ENCODE assay signal across 9 cellular contexts in genomic region chr3:100045696-100046095, GRCh38.
A peak's percentile ranks its signal among the peaks of the same experiment; 100 is the strongest.
DNase-seq lines count a peak whose midpoint lies in the region; ATAC-seq, FAIRE-seq and TF ChIP-seq lines count a peak whose summit lies in the region.
"Had no signal": no experiment of that assay in that cellular context is flagged by ENCODE, and none has a peak within 500 bp of the region (broad histone marks: within the 10 kb centered on the region; RNA-seq: fewer than 3 reads in every experiment).

No MANE protein-coding gene starts in this region.

- peak in 1 of 3 donors; percentile 34 for DNase-seq in right lobe of liver
- no peak for DNase-seq in HepG2 (ENCODE audit: low spot score)
- DNase-seq in epithelial cell of prostate (ENCODE audit: low read depth, low spot score), result no peak
- DNase-seq in natural killer cell treated with Interleukin-12 subunit alpha and Interleukin-12 subunit beta and Interleukin-15 and Interleukin-18, amount 100 ng/mL, for 72 hours (ENCODE audit: low spot score), result no peak
- DNase-seq in stimulated activated effector memory CD8-positive, alpha-beta T cell treated with anti-CD3 and anti-CD28 coated beads, Interleukin-12 subunit alpha, Interleukin-12 subunit beta, amount 100 ng/mL, for 72 hours (ENCODE audit: low spot score in 2 of 2), result no peak
- DNase-seq in NCI-H1417 (lab: John Stamatoyannopoulos, UW), result no peak
- DNase-seq: activated T-cell treated with anti-CD3 and anti-CD28 coated beads, Interleukin-2, amount 50 U/mL, for 1 hour had no signal

- no peak for FAIRE-seq in HepG2 (lab: Jason Lieb, UNC)

- H3K4me3 Mint-ChIP-seq in natural killer cell treated with Interleukin-12 subunit alpha and Interleukin-12 subunit beta and Interleukin-15 and Interleukin-18, amount 100 ng/mL, for 72 hours, result no peak overlapping the region
- H3K4me3 Mint-ChIP-seq in stimulated activated effector memory CD8-positive, alpha-beta T cell treated with anti-CD3 and anti-CD28 coated beads, Interleukin-12 subunit alpha, Interleukin-12 subunit beta, amount 100 ng/mL, for 72 hours, result no peak overlapping the region

- peaks cover 23 to 24% of the 10 kb centered on the region in 2 donors for H3K4me1 Mint-ChIP-seq in natural killer cell treated with Interleukin-12 subunit alpha and Interleukin-12 subunit beta and Interleukin-15 and Interleukin-18, amount 100 ng/mL, for 72 hours (ENCODE audit: low read depth in 2 of 2)
- H3K4me1 Mint-ChIP-seq in stimulated activated effector memory CD8-positive, alpha-beta T cell treated with anti-CD3 and anti-CD28 coated beads, Interleukin-12 subunit alpha, Interleukin-12 subunit beta, amount 100 ng/mL, for 72 hours, result peaks cover 17% of the 10 kb centered on the region

- H3K4me1 ChIP-seq in right lobe of liver (peaks cover 0 to 7% (median 0%) of the 10 kb centered on the region in 4 donors), HepG2 (ENCODE audit: insufficient read depth, low read length) (peaks cover 44% of the 10 kb centered on the region), mucosa of rectum (ENCODE audit: control insufficient read depth in 2 of 2, insufficient read depth in 2 of 2, low read length in 2 of 2) (peaks cover 22 to 40% of the 10 kb centered on the region in 2 donors)

- POLR2A ChIA-PET in HepG2 (lab: Yijun Ruan, JAX), result no interaction called here

- H3K4me2 ChIP-seq in HepG2 (ENCODE audit: low read depth, low read length), result no peak overlapping the region

- H3K9me3 ChIP-seq in right lobe of liver (no peaks in the 10 kb centered on the region), HepG2 (ENCODE audit: low read length) (no peaks in the 10 kb centered on the region), mucosa of rectum (ENCODE audit: control insufficient read depth in 2 of 2, low read length in 2 of 2) (no peaks in the 10 kb centered on the region)

- no peak overlapping the region for H3K9ac ChIP-seq in HepG2 (ENCODE audit: insufficient read depth, low read depth, low read length)
- no peak overlapping the region for H3K9ac ChIP-seq in mucosa of rectum (ENCODE audit: low read depth in 1 of 2, low read length in 2 of 2)

- TF ChIP-seq CTCF in right lobe of liver (IDR thresholded peaks at IDR 0.05) (no peak), HepG2 (CRISPR knock-in tag; IDR thresholded peaks at IDR 0.05) (no peak)

- WGBS in right lobe of liver (ENCODE audit: insufficient coverage, low coverage, low lambda C conversion rate, missing lambda C conversion rate), result 76% methylated on average over 3 of the region's 3 CpGs
- 98% methylated on average over 3 of the region's 3 CpGs for WGBS in HepG2 (ENCODE audit: low lambda C conversion rate)

- H3K36me3 Mint-ChIP-seq in natural killer cell treated with Interleukin-12 subunit alpha and Interleukin-12 subunit beta and Interleukin-15 and Interleukin-18, amount 100 ng/mL, for 72 hours, result no peaks in the 10 kb centered on the region
- no peaks in the 10 kb centered on the region for H3K36me3 Mint-ChIP-seq in stimulated activated effector memory CD8-positive, alpha-beta T cell treated with anti-CD3 and anti-CD28 coated beads, Interleukin-12 subunit alpha, Interleukin-12 subunit beta, amount 100 ng/mL, for 72 hours

- H3K9me3 Mint-ChIP-seq in natural killer cell treated with Interleukin-12 subunit alpha and Interleukin-12 subunit beta and Interleukin-15 and Interleukin-18, amount 100 ng/mL, for 72 hours, result no peaks in the 10 kb centered on the region
- no peaks in the 10 kb centered on the region for H3K9me3 Mint-ChIP-seq in stimulated activated effector memory CD8-positive, alpha-beta T cell treated with anti-CD3 and anti-CD28 coated beads, Interleukin-12 subunit alpha, Interleukin-12 subunit beta, amount 100 ng/mL, for 72 hours

- H3K27me3 ChIP-seq in right lobe of liver, result no peaks in the 10 kb centered on the region
- H3K27me3 ChIP-seq in HepG2 (ENCODE audit: control insufficient read depth in 1 of 2, insufficient read depth in 2 of 2, low read length in 2 of 2), result no peaks in the 10 kb centered on the region; a peak in 1 of 5 replicates
- no peaks in the 10 kb centered on the region for H3K27me3 ChIP-seq in mucosa of rectum (ENCODE audit: control insufficient read depth in 2 of 2, insufficient read depth in 2 of 2, low read length in 2 of 2)

- intact Hi-C loops in right lobe of liver (cut with DNase I) (no loop called here), HepG2 (cut with micrococcal nuclease; ENCODE audit: unreplicated experiment) (no loop called here)

- H3K27me3 Mint-ChIP-seq in natural killer cell treated with Interleukin-12 subunit alpha and Interleukin-12 subunit beta and Interleukin-15 and Interleukin-18, amount 100 ng/mL, for 72 hours, result no peaks in the 10 kb centered on the region

- H3K4me3 ChIP-seq in right lobe of liver, result no peak overlapping the region
- H3K4me3 ChIP-seq in HepG2 (replicated peaks in 1 of 3; ENCODE audit: insufficient read depth in 1 of 3, low read depth in 2 of 3, low read length in 3 of 3), result no peak overlapping the region
- H3K4me3 ChIP-seq in mucosa of rectum (ENCODE audit: low read length in 2 of 2), result no peak overlapping the region

- H2AFZ ChIP-seq in HepG2 (ENCODE audit: low read length), result no peak overlapping the region

- no TSS peak for BruUV-seq in HepG2 (replicated peaks; lab: Mats Ljungman, UMichigan)

- peak; percentile 25 to 41 (median 40) for ATAC-seq in right lobe of liver
- no peak for ATAC-seq in HepG2
- ATAC-seq in natural killer cell treated with Interleukin-12 subunit alpha and Interleukin-12 subunit beta and Interleukin-15 and Interleukin-18, amount 100 ng/mL, for 72 hours, result no peak
- ATAC-seq in stimulated activated effector memory CD8-positive, alpha-beta T cell treated with anti-CD3 and anti-CD28 coated beads, Interleukin-12 subunit alpha, Interleukin-12 subunit beta, amount 100 ng/mL, for 72 hours, result no peak
- ATAC-seq in GM21515 (IDR thresholded peaks at IDR 0.05; ENCODE audit: unreplicated experiment), result no peak

- no peaks in the 10 kb centered on the region for H3K36me3 ChIP-seq in right lobe of liver
- no peaks in the 10 kb centered on the region for H3K36me3 ChIP-seq in HepG2 (replicated peaks in 1 of 2; ENCODE audit: control insufficient read depth in 1 of 2, insufficient read depth in 2 of 2, low read length in 2 of 2)
- H3K36me3 ChIP-seq in mucosa of rectum (ENCODE audit: control insufficient read depth in 2 of 2, insufficient read depth in 2 of 2, low read length in 2 of 2), result no peaks in the 10 kb centered on the region

- TF ChIP-seq EP300 in HepG2 (IDR thresholded peaks at IDR 0.05; ENCODE audit: low read depth in 2 of 2, low read length in 2 of 2) (no peak), HepG2 (CRISPR knock-in tag; IDR thresholded peaks at IDR 0.05; ENCODE audit: borderline replicate concordance) (no peak)

- no peaks in the 10 kb centered on the region for H3K79me2 ChIP-seq in HepG2 (ENCODE audit: insufficient read depth, low read length)

- H3K27ac Mint-ChIP-seq in natural killer cell treated with Interleukin-12 subunit alpha and Interleukin-12 subunit beta and Interleukin-15 and Interleukin-18, amount 100 ng/mL, for 72 hours, result peak overlapping the region in 1 of 2 donors; percentile 78
- H3K27ac Mint-ChIP-seq in stimulated activated effector memory CD8-positive, alpha-beta T cell treated with anti-CD3 and anti-CD28 coated beads, Interleukin-12 subunit alpha, Interleukin-12 subunit beta, amount 100 ng/mL, for 72 hours, result no peak overlapping the region

- in situ Hi-C loops in HepG2 (cut with HindIII; ENCODE audit: extremely low pct_ligation_motif_present, low pct_unique_long_range_greater_than_20kb), result loop anchor here (10.0 kb wide), 1 partner anchor 171 kb away; no protein-coding TSS in a partner anchor

- TF ChIP-seq RAD21 in HepG2 (CRISPR knock-in tag; IDR thresholded peaks at IDR 0.05), result no peak

- CTCF ChIA-PET in HepG2 (lab: Yijun Ruan, JAX; ENCODE audit: low intra/inter-chr PET ratio, low total read pairs), result no interaction called here

- TF ChIP-seq POLR2A in right lobe of liver (IDR thresholded peaks at IDR 0.05), result no peak
- no peak for TF ChIP-seq POLR2A in HepG2 (IDR thresholded peaks at IDR 0.05; ENCODE audit: insufficient read depth in 1 of 2, low read depth in 2 of 2, low read length in 2 of 2)

- H3K27ac ChIP-seq in right lobe of liver, result no peak overlapping the region
- no peak overlapping the region for H3K27ac ChIP-seq in HepG2 (ENCODE audit: extremely low read length, insufficient read depth, low read length)
- peak overlapping the region; percentile 78 for H3K27ac ChIP-seq in epithelial cell of prostate
- peak overlapping the region; percentile 46 to 56 for H3K27ac ChIP-seq in mucosa of rectum (ENCODE audit: low read depth in 2 of 2, low read length in 2 of 2)

- no peaks in the 10 kb centered on the region for H4K20me1 ChIP-seq in HepG2 (ENCODE audit: insufficient read depth, low read length)

TF ChIP-seq in HepG2, 621 proteins besides CTCF, POLR2A, EP300 and RAD21:
- no peak for TF ChIP-seq ZNF891 (CRISPR knock-in tag; IDR thresholded peaks at IDR 0.05)

Comparison
In these comparisons a context has a peak if more than half of its experiments do, and no peak if none do; other contexts are left out.
1. ATAC-seq: peak in right lobe of liver (4 of 4); none in HepG2 (single experiment), natural killer cell treated with Interleukin-12 subunit alpha and Interleukin-12 subunit beta and Interleukin-15 and Interleukin-18, amount 100 ng/mL, for 72 hours (0 of 2), stimulated activated effector memory CD8-positive, alpha-beta T cell treated with anti-CD3 and anti-CD28 coated beads, Interleukin-12 subunit alpha, Interleukin-12 subunit beta, amount 100 ng/mL, for 72 hours (single experiment) and GM21515 (single experiment).
2. H3K27ac ChIP-seq: peak in epithelial cell of prostate (single experiment) and mucosa of rectum (2 of 2); none in right lobe of liver (0 of 3) and HepG2 (single experiment).